Comparison of ENCODE assay signal across 18 cellular contexts in genomic region chr2:70728128-70728527, GRCh38. TPM values are rescaled to one million over a fixed set of nuclear protein-coding genes. Genes with fewer than 3 reads are reported as not detected.
A peak's percentile ranks its signal among the peaks of the same experiment; 100 is the strongest.
DNase-seq lines count a peak whose midpoint lies in the region; ATAC-seq, FAIRE-seq and TF ChIP-seq lines count a peak whose summit lies in the region.
"Had no signal": no experiment of that assay in that cellular context is flagged by ENCODE, and none has a peak within 500 bp of the region (broad histone marks: within the 10 kb centered on the region; RNA-seq: fewer than 3 reads in every experiment).

No MANE protein-coding gene starts in this region.

- H3K4me3 ChIP-seq in AG10803 (ENCODE audit: low read length): no peak overlapping the region
- H3K4me3 ChIP-seq in astrocyte (ENCODE audit: insufficient read depth, low read depth, low read length): no peak overlapping the region
- H3K4me3 ChIP-seq in iPS-20b (ENCODE audit: low read length): peak overlapping the region; percentile 4; the same call in 1 of the 2 replicates
- no peak overlapping the region for H3K4me3 ChIP-seq in brain microvascular endothelial cell (ENCODE audit: low read depth, low read length)
- H3K4me3 ChIP-seq: SK-N-MC had no signal

- H3K23me2 ChIP-seq in H9 (ENCODE audit: insufficient read length, low read depth, low read length, poor library complexity, severe bottlenecking): no peaks in the 10 kb centered on the region

- TF ChIP-seq CTCF in AG10803 (conservative IDR thresholded peaks at IDR 0.05; ENCODE audit: low read length) (no peak), H9 (conservative IDR thresholded peaks at IDR 0.05) (no peak), astrocyte (IDR thresholded peaks at IDR 0.05; ENCODE audit: insufficient read depth, low read depth, low read length) (no peak), brain microvascular endothelial cell (IDR thresholded peaks at IDR 0.05; ENCODE audit: low read depth, low read length, missing control alignments) (no peak)

- H4K20me1 ChIP-seq in H9 (ENCODE audit: control insufficient read depth, insufficient read depth, insufficient read length): no peaks in the 10 kb centered on the region
- H4K20me1 ChIP-seq in astrocyte (ENCODE audit: insufficient read depth, low read length): no peaks in the 10 kb centered on the region

- no peaks in the 10 kb centered on the region for H3K27me3 ChIP-seq in H9 (ENCODE audit: insufficient read depth, low read length)
- H3K27me3 ChIP-seq in astrocyte (ENCODE audit: insufficient read depth, low read length): peaks cover 3% of the 10 kb centered on the region
- H3K27me3 ChIP-seq in iPS-20b (ENCODE audit: insufficient read depth, low read length): no peaks in the 10 kb centered on the region
- no peaks in the 10 kb centered on the region for H3K27me3 ChIP-seq in brain microvascular endothelial cell (replicated peaks)

- H3K14ac ChIP-seq in H9 (ENCODE audit: insufficient read depth, low read length): peak overlapping the region; percentile 9; the same call in 1 of the 2 replicates

- H3K27me3 Mint-ChIP-seq in H9 (ENCODE audit: low read depth) (no peaks in the 10 kb centered on the region; the same call in 1 of the 2 replicates), astrocyte (ENCODE audit: low read depth, unreplicated experiment) (peaks cover 22% of the 10 kb centered on the region)
- H3K27me3 Mint-ChIP-seq: IgD-negative memory B cell had no signal

- WGBS in H9 (ENCODE audit: extremely low coverage, insufficient read length, low lambda C conversion rate): no CpG with 5 or more reads among the region's 7 CpGs

- no peak overlapping the region for H4K91ac ChIP-seq in H9 (ENCODE audit: insufficient read length, low read depth, low read length)

- peaks cover 18% of the 10 kb centered on the region for H3K79me1 ChIP-seq in H9 (ENCODE audit: insufficient read depth, low read depth, low read length, poor library complexity, severe bottlenecking)

- H3K9ac ChIP-seq in H9 (ENCODE audit: extremely low read depth, insufficient read length, low read length) (no peak overlapping the region), astrocyte (ENCODE audit: low read length) (no peak overlapping the region), iPS-20b (ENCODE audit: low read depth, low read length) (peak overlapping the region; percentile 63; the same call in 1 of the 2 replicates)

- no peak overlapping the region for H4K8ac ChIP-seq in H9 (replicated peaks; ENCODE audit: insufficient read length, low read depth, low read length)

- H2BK20ac ChIP-seq in H9 (ENCODE audit: low read depth, low read length, poor library complexity, severe bottlenecking): no peak overlapping the region

- H3K27ac ChIP-seq in H9 (ENCODE audit: insufficient read length, low read depth, low read length) (peak overlapping the region; percentile 48), astrocyte (ENCODE audit: low read depth, low read length) (no peak overlapping the region), iPS-20b (ENCODE audit: low read length) (peak overlapping the region; percentile 67), brain microvascular endothelial cell (no peak overlapping the region)
- H3K27ac ChIP-seq: HL-60, SK-N-MC had no signal

- in situ Hi-C loops in brain microvascular endothelial cell (cut with HindIII; ENCODE audit: low pct_ligation_motif_present, low sequenced_read_pairs): no loop called here

- H2AK5ac ChIP-seq in H9 (ENCODE audit: insufficient read length, low read length): no peak overlapping the region

- H3K36me3 ChIP-seq in astrocyte (ENCODE audit: insufficient read depth, low read length) (no peaks in the 10 kb centered on the region), iPS-20b (ENCODE audit: insufficient read depth, low read depth, low read length) (no peaks in the 10 kb centered on the region), brain microvascular endothelial cell (replicated peaks) (no peaks in the 10 kb centered on the region)

- no peak for FAIRE-seq in astrocyte (lab: Jason Lieb, UNC)
- no peak for FAIRE-seq in HTR-8/SVneo (lab: Jason Lieb, UNC)
- FAIRE-seq: GM18507 had no signal

- H3K4me1 ChIP-seq in H9 (ENCODE audit: insufficient read depth, low read length) (peaks cover 45% of the 10 kb centered on the region), astrocyte (ENCODE audit: insufficient read depth, low read length) (no peaks in the 10 kb centered on the region), iPS-20b (ENCODE audit: insufficient read depth, low read length) (peaks cover 52% of the 10 kb centered on the region)
- H3K4me1 ChIP-seq: Caco-2 had no signal

- no peak overlapping the region for H3K56ac ChIP-seq in H9 (ENCODE audit: insufficient read length, low read depth, low read length)

- H3K9me3 Mint-ChIP-seq in H9 (no peaks in the 10 kb centered on the region), astrocyte (ENCODE audit: unreplicated experiment) (no peaks in the 10 kb centered on the region)
- H3K9me3 Mint-ChIP-seq: IgD-negative memory B cell had no signal

- no peak overlapping the region for H2BK5ac ChIP-seq in H9 (ENCODE audit: insufficient read length, low read length)

- H3K18ac ChIP-seq in H9 (ENCODE audit: insufficient read length, low read depth, low read length): peak overlapping the region; percentile 82

- H3K9me3 ChIP-seq in H9 (ENCODE audit: control insufficient read depth, low read depth, low read length) (no peaks in the 10 kb centered on the region), astrocyte (ENCODE audit: insufficient read depth, low read depth, low read length) (no peaks in the 10 kb centered on the region), iPS-20b (ENCODE audit: insufficient read depth, low read depth, low read length) (no peaks in the 10 kb centered on the region)
- H3K9me3 ChIP-seq: Caco-2 had no signal

- H3K23ac ChIP-seq in H9 (ENCODE audit: insufficient read length, low read depth, low read length): no peak overlapping the region

- H3K4me2 ChIP-seq in H9 (ENCODE audit: insufficient read depth, insufficient read length, low read length): peak overlapping the region; percentile 30
- H3K4me2 ChIP-seq in astrocyte (ENCODE audit: low read length): no peak overlapping the region

- H2AFZ ChIP-seq in H9 (ENCODE audit: low read length): no peak overlapping the region
- no peak overlapping the region for H2AFZ ChIP-seq in astrocyte (ENCODE audit: low read depth, low read length)

- H3T11ph ChIP-seq in H9 (ENCODE audit: low read length): no peak overlapping the region

- no peak overlapping the region for H2BK120ac ChIP-seq in H9 (ENCODE audit: low read depth, low read length, poor library complexity, severe bottlenecking)

- DNase-seq in AG10803 (ENCODE audit: low read depth) (peak; percentile 8), H9 (peak; percentile 58), astrocyte (ENCODE audit: low read depth) (peak; percentile 37), brain microvascular endothelial cell (no peak), HTR-8/SVneo (ENCODE audit: insufficient read length, low spot score) (no peak), superior temporal gyrus (ENCODE audit: extremely low spot score) (no peak)
- DNase-seq: AML-193, Caco-2, NCI-H146, NCI-H345, NCI-H69 had no signal

- H3K4me3 Mint-ChIP-seq in H9: no peak overlapping the region
- H3K4me3 Mint-ChIP-seq in astrocyte (ENCODE audit: unreplicated experiment): no peak overlapping the region
- H3K4me3 Mint-ChIP-seq: IgD-negative memory B cell had no signal

- no peak overlapping the region for H4K5ac ChIP-seq in H9 (ENCODE audit: insufficient read length, low read depth, low read length)

- no peak for ATAC-seq in GM21529 (IDR thresholded peaks at IDR 0.05; ENCODE audit: unreplicated experiment)

- no peak overlapping the region for H2BK12ac ChIP-seq in H9 (ENCODE audit: insufficient read length, low read depth, low read length)

- H3K79me2 ChIP-seq in H9 (ENCODE audit: insufficient read depth, low read length) (peaks cover 78% of the 10 kb centered on the region; the same call in 1 of the 2 replicates), astrocyte (ENCODE audit: insufficient read depth, low read length) (no peaks in the 10 kb centered on the region)

- no peak overlapping the region for H2BK15ac ChIP-seq in H9 (ENCODE audit: low read depth, low read length)

- peaks cover 66 to 69% of the 10 kb centered on the region in 2 experiments for H3K4me1 Mint-ChIP-seq in H9
- H3K4me1 Mint-ChIP-seq in astrocyte (ENCODE audit: low read depth, unreplicated experiment): no peaks in the 10 kb centered on the region

- H3K36me3 Mint-ChIP-seq in H9 (ENCODE audit: insufficient read depth in 1 of 3, low read depth in 3 of 3) (peaks cover 0 to 13% (median 2%) of the 10 kb centered on the region in 3 experiments; a peak in 5 of 7 replicates), astrocyte (ENCODE audit: low read depth, unreplicated experiment) (no peaks in the 10 kb centered on the region)

- H3K4ac ChIP-seq in H9 (ENCODE audit: low read depth, low read length): no peak overlapping the region; the same call in 1 of the 2 replicates

- H3K27ac Mint-ChIP-seq in H9: peak overlapping the region; percentile 85 to 96 (median 87); a peak in 6 of 7 replicates
- no peak overlapping the region for H3K27ac Mint-ChIP-seq in astrocyte (ENCODE audit: unreplicated experiment)
- H3K27ac Mint-ChIP-seq: IgD-negative memory B cell had no signal

RNA-seq across cellular contexts. Expression of gene ADD2, which starts 39.9 kb away (rescaled TPM):
- total RNA-seq in H9 (2021) (124 TPM in 2 replicates), astrocyte (4.8 TPM in 2 replicates)
- total RNA-seq: Caco-2, LHCN-M2 had no signal

Comparison
In these comparisons a context has a peak if more than half of its experiments do, and no peak if none do; other contexts are left out.
1. DNase-seq: peak in AG10803 (single experiment), H9 (single experiment) and astrocyte (single experiment); none in brain microvascular endothelial cell (single experiment), HTR-8/SVneo (single experiment) and superior temporal gyrus (single experiment).
2. H3K27ac ChIP-seq: peak in H9 (single experiment) and iPS-20b (single experiment); none in astrocyte (single experiment) and brain microvascular endothelial cell (single experiment).
3. RNA of gene ADD2, which starts 39.9 kb away (total RNA-seq): 124 TPM in H9; 4.8 TPM in astrocyte; every median in the first group is over 10 times any median in the second.